Comparison of ENCODE assay signal across 1 cellular context in the genomic region with DNA sequence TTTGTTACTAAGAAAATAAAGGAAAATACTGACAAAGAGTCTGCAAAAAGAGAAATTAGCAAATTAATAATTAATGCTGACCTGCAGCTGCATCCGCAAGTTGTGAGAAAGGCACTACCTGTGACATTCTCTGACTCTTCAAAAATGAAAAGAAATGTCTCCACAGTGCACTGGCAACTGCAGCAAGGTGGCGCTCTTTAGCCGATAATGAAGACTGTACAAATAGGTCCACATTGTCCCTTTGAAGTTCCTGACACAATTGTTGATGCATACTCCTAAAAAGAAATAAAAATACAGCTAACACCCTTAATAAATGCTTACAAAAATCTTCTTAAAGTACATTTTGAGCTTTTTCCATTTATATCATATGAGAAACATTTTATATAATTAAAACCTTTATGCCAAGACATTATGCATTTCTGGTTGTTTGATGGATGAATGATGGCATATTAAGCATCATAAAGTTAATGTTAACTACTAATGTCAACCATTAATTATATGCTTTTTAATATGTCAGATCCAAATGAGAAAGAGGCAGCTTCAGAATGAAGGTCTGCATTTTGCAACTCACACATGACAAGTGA.
TF ChIP-seq lines count a peak whose summit lies in the region.

No MANE protein-coding gene starts in this region.

TF ChIP-seq in WTC11, 78 proteins besides CTCF, POLR2A, EP300 and RAD21 (continued from another document):
- TF ChIP-seq, protein P1, sequence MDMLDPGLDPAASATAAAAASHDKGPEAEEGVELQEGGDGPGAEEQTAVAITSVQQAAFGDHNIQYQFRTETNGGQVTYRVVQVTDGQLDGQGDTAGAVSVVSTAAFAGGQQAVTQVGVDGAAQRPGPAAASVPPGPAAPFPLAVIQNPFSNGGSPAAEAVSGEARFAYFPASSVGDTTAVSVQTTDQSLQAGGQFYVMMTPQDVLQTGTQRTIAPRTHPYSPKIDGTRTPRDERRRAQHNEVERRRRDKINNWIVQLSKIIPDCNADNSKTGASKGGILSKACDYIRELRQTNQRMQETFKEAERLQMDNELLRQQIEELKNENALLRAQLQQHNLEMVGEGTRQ (CRISPR knock-in tag; IDR thresholded peaks at IDR 0.05): no peak
- TF ChIP-seq, protein P2, sequence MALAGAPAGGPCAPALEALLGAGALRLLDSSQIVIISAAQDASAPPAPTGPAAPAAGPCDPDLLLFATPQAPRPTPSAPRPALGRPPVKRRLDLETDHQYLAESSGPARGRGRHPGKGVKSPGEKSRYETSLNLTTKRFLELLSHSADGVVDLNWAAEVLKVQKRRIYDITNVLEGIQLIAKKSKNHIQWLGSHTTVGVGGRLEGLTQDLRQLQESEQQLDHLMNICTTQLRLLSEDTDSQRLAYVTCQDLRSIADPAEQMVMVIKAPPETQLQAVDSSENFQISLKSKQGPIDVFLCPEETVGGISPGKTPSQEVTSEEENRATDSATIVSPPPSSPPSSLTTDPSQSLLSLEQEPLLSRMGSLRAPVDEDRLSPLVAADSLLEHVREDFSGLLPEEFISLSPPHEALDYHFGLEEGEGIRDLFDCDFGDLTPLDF (CRISPR knock-in tag; IDR thresholded peaks at IDR 0.05): no peak
- TF ChIP-seq, protein P3, sequence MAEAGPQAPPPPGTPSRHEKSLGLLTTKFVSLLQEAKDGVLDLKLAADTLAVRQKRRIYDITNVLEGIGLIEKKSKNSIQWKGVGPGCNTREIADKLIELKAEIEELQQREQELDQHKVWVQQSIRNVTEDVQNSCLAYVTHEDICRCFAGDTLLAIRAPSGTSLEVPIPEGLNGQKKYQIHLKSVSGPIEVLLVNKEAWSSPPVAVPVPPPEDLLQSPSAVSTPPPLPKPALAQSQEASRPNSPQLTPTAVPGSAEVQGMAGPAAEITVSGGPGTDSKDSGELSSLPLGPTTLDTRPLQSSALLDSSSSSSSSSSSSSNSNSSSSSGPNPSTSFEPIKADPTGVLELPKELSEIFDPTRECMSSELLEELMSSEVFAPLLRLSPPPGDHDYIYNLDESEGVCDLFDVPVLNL (CRISPR knock-in tag; IDR thresholded peaks at IDR 0.05; ENCODE audit: borderline replicate concordance, low read depth): no peak
